Comparison of ENCODE assay signal across 8 cellular contexts in the genomic region with DNA sequence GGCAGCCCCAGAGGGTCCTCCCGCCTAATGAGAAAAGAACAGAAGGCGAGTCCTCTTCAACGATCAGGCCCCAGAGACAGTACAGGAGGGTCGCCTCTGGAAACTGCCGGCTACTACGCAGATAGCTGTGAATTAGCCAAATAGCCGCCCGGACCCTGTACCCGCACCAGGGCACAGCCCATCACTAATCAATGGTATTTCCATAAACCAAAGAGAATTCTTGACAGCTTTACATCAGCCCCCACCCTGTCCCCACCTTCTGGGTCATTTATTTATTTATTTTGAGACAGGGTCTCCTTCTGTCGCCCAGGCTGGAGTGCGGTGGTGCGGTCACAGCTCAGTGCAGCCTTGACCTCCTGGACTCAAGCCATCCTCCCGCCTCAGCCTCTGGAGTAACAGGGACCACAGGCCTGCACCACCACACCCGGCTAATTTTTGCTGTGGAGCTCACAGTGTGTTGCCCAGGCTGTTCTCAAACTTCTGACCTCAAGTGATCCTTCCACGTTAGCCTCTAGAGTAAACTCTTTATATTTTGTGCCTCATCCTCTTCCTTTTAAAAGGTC. TPM values are rescaled to one million over a fixed set of nuclear protein-coding genes. Genes with fewer than 3 reads are reported as not detected.
DNase-seq lines count a peak whose midpoint lies in the region; ATAC-seq, FAIRE-seq and TF ChIP-seq lines count a peak whose summit lies in the region.

No MANE protein-coding gene starts in this region.

- 54 to 56% methylated on average over 15 of the region's 15 CpGs for WGBS in pancreas, 2 donors

- H3K9me2 ChIP-seq in OCI-LY7 (ENCODE audit: insufficient read depth, low read length), result no peaks in the 10 kb centered on the region

- ATAC-seq in pancreas (no peak), HG03039 (IDR thresholded peaks at IDR 0.05; ENCODE audit: unreplicated experiment) (no peak)

- H3K79me2 ChIP-seq in OCI-LY7 (ENCODE audit: insufficient read depth, low read depth, low read length), result peaks cover 10% of the 10 kb centered on the region; the same call in 1 of the 2 replicates

- TSS peak; percentile 66 for BruUV-seq in Caco-2 (replicated peaks; lab: Mats Ljungman, UMichigan)
- BruUV-seq in OCI-LY7 (replicated peaks; lab: Mats Ljungman, UMichigan), result TSS peak; percentile 77

- H3K4me2 ChIP-seq in OCI-LY7 (ENCODE audit: low read length), result peak overlapping the region; percentile 83

- CTCF ChIA-PET in Caco-2 (lab: Charles Lee) (no interaction called here), OCI-LY7 (lab: Charles Lee; ENCODE audit: unreplicated experiment) (no interaction called here)

- H3K9me3 Mint-ChIP-seq in Caco-2 (ENCODE audit: unreplicated experiment), result no peaks in the 10 kb centered on the region

- H3K4me1 ChIP-seq in Caco-2, result peaks cover 4% of the 10 kb centered on the region; the same call in 1 of the 2 replicates
- peaks cover 15% of the 10 kb centered on the region for H3K4me1 ChIP-seq in OCI-LY7 (ENCODE audit: insufficient read depth, low read length, poor library complexity, severe bottlenecking)
- H3K4me1 ChIP-seq in pancreas, result peaks cover 0 to 12% (median 0%) of the 10 kb centered on the region in 3 donors

- H3K27me3 ChIP-seq in Caco-2 (replicated peaks; ENCODE audit: control insufficient read depth, insufficient read depth, low read length), result no peaks in the 10 kb centered on the region
- no peaks in the 10 kb centered on the region for H3K27me3 ChIP-seq in pancreas

- H4K20me1 ChIP-seq in OCI-LY7 (ENCODE audit: insufficient read depth, low read length), result no peaks in the 10 kb centered on the region

- POLR2A ChIA-PET in Caco-2 (lab: Charles Lee) (interaction anchor here (0.6 kb wide), 1 partner anchor 133 kb away, joined by 3 read pairs; no protein-coding TSS in a partner anchor), OCI-LY7 (lab: Charles Lee) (no interaction called here)

- no peaks in the 10 kb centered on the region for H3K4me1 Mint-ChIP-seq in Caco-2 (ENCODE audit: low read depth, unreplicated experiment)

- intact Hi-C loops in Caco-2 (cut with micrococcal nuclease; ENCODE audit: unreplicated experiment), result loop anchor here (10.0 kb wide), 1 partner anchor 51 kb away; the partner anchor contains the start of gene UQCC4
- intact Hi-C loops in OCI-LY7 (cut with micrococcal nuclease; ENCODE audit: unreplicated experiment), result no loop called here
- intact Hi-C loops in pancreas (cut with DNase I), result no loop called here

- H3K27ac Mint-ChIP-seq in Caco-2 (ENCODE audit: unreplicated experiment), result peak overlapping the region; percentile 72

- DNase-seq in Caco-2, result no peak
- no peak for DNase-seq in OCI-LY7 (ENCODE audit: low spot score)
- DNase-seq in epithelial cell of prostate (ENCODE audit: low read depth, low spot score), result no peak
- peak in 3 of 6 donors; percentile 37 to 49 (median 48) for DNase-seq in pancreas
- DNase-seq in NOMO-1 (lab: John Stamatoyannopoulos, UW; ENCODE audit: unreplicated experiment in 2 of 2), result no peak
- DNase-seq in NCI-H1092 treated with DMSO at 0.1 percent for 48 hours (lab: John Stamatoyannopoulos, UW), result no peak
- DNase-seq in Kasumi-1 (lab: John Stamatoyannopoulos, UW), result no peak

- no peaks in the 10 kb centered on the region for H3K27me3 Mint-ChIP-seq in Caco-2 (ENCODE audit: insufficient read depth, unreplicated experiment)

- H3K36me3 ChIP-seq in Caco-2 (ENCODE audit: control insufficient read depth, insufficient read depth, low read length) (no peaks in the 10 kb centered on the region; the same call in 1 of the 2 replicates), OCI-LY7 (ENCODE audit: insufficient read depth, low read length) (no peaks in the 10 kb centered on the region), pancreas (no peaks in the 10 kb centered on the region)

- peak overlapping the region; percentile 63 for H3K27ac ChIP-seq in OCI-LY7 (ENCODE audit: low read depth, low read length, poor library complexity, severe bottlenecking)
- H3K27ac ChIP-seq in epithelial cell of prostate, result peak overlapping the region; percentile 52
- peak overlapping the region; percentile 61 to 80 (median 71) for H3K27ac ChIP-seq in pancreas

- peak overlapping the region; percentile 85 for H3K4me3 ChIP-seq in Caco-2 (ENCODE audit: low read depth, low read length)
- peak overlapping the region; percentile 85 for H3K4me3 ChIP-seq in OCI-LY7 (ENCODE audit: low read depth, low read length, poor library complexity, severe bottlenecking)
- peak overlapping the region; percentile 63 to 99 (median 90) for H3K4me3 ChIP-seq in pancreas

- H3K36me3 Mint-ChIP-seq in Caco-2 (ENCODE audit: insufficient read depth, unreplicated experiment), result peaks cover 12% of the 10 kb centered on the region

- H3K4me3 Mint-ChIP-seq in Caco-2 (ENCODE audit: unreplicated experiment), result peak overlapping the region; percentile 73

- H3K9me3 ChIP-seq in Caco-2, result no peaks in the 10 kb centered on the region
- H3K9me3 ChIP-seq in OCI-LY7 (ENCODE audit: low read length), result no peaks in the 10 kb centered on the region
- no peaks in the 10 kb centered on the region for H3K9me3 ChIP-seq in pancreas

- peak overlapping the region; percentile 88; the same call in 1 of the 2 replicates for H2AFZ ChIP-seq in OCI-LY7 (ENCODE audit: low read length)

- no peak for FAIRE-seq in pancreas (lab: Jason Lieb, UNC)

- TF ChIP-seq CTCF in Caco-2 (IDR thresholded peaks at IDR 0.05; ENCODE audit: insufficient read depth in 1 of 2, low read depth in 1 of 2, low read length in 1 of 2, severe bottlenecking in 1 of 2, unreplicated experiment in 1 of 2), result no peak
- TF ChIP-seq CTCF in OCI-LY7 (conservative IDR thresholded peaks at IDR 0.05; ENCODE audit: low read length), result no peak
- no peak for TF ChIP-seq CTCF in pancreas (IDR thresholded peaks at IDR 0.05)

RNA-seq across cellular contexts. Expression of gene CLCN7, which starts 0.8 kb away (rescaled TPM):
- total RNA-seq in Caco-2 (2022) (119 and 127 TPM in 2 replicates), OCI-LY7 (2022) (60.3 and 62.4 TPM in 2 replicates), pancreas (10 to 100 TPM; 31.0 to 56.1 (median 34.3) TPM)
- total RNA-seq in OCI-LY7 (2014; rRNA removed; shearing (Covaris generic)), result 29.6 and 31.1 TPM in 2 replicates
- polyA plus RNA-seq in pancreas, result 10 to 100 TPM; 41.9 to 91.2 TPM

RNA-seq across cellular contexts. Expression of gene PTX4, which starts 13.1 kb away (rescaled TPM):
- total RNA-seq in Caco-2 (2022) (not detected in 2 replicates), OCI-LY7 (2022) (not detected in 2 replicates), pancreas (not detected)
- not detected in 2 replicates for total RNA-seq in OCI-LY7 (2014; rRNA removed; shearing (Covaris generic))
- polyA plus RNA-seq in pancreas, result not detected

RNA-seq across cellular contexts. Expression of gene TELO2, which starts 17.5 kb away (rescaled TPM):
- total RNA-seq in Caco-2 (2022), result 55.7 and 62.6 TPM in 2 replicates
- 43.5 and 58.2 TPM in 2 replicates for total RNA-seq in OCI-LY7 (2014; rRNA removed; shearing (Covaris generic))
- 63.7 and 70.1 TPM in 2 replicates for total RNA-seq in OCI-LY7 (2022)
- total RNA-seq in pancreas, result 10 to 100 TPM; 11.7 to 22.9 (median 17.5) TPM
- 10 to 100 TPM; 65.9 to 98.7 TPM for polyA plus RNA-seq in pancreas

RNA-seq across cellular contexts. Expression of gene CCDC154, which starts 31.3 kb away (rescaled TPM):
- total RNA-seq in Caco-2 (2022) (0.88 and 1.1 TPM in 2 replicates), OCI-LY7 (2022) (1.1 and 2.5 TPM in 2 replicates), pancreas (1 to 10 TPM in 3 of 6 donors, under 1 TPM in 3; 0.59 to 3.2 (median 1.2) TPM)
- 0.46 and 0.85 TPM in 2 replicates for total RNA-seq in OCI-LY7 (2014; rRNA removed; shearing (Covaris generic))
- 1 to 10 TPM; 7.7 to 7.8 TPM for polyA plus RNA-seq in pancreas

RNA-seq across cellular contexts. Expression of gene PERCC1, which starts 44.8 kb away (rescaled TPM):
- total RNA-seq in Caco-2 (2022) (2.0 and 2.1 TPM in 2 replicates), OCI-LY7 (2022) (not detected in 2 replicates), pancreas (under 1 TPM in 2 of 6 donors, not detected in 4; 0.16 to 0.23 TPM)
- not detected in 2 replicates for total RNA-seq in OCI-LY7 (2014; rRNA removed; shearing (Covaris generic))
- not detected for polyA plus RNA-seq in pancreas
